ENCODE assay signal across 11 cellular contexts in genomic region chr11:73326929-73327811, GRCh38. TPM values are rescaled to one million over a fixed set of nuclear protein-coding genes. Genes with fewer than 3 reads are reported as not detected.
DNase-seq lines count a peak whose midpoint lies in the region; ATAC-seq and TF ChIP-seq lines count a peak whose summit lies in the region.
"Had no signal": no experiment of that assay in that cellular context is flagged by ENCODE, and none has a peak within 500 bp of the region (broad histone marks: within the 10 kb centered on the region; RNA-seq: fewer than 3 reads in every experiment).

No MANE protein-coding gene starts in this region.

- H3K27ac ChIP-seq in HL-60 (replicated peaks): 0 out of 2 replicates have a peak overlapping the region, but pooled peaks have one; percentile 14
- peak overlapping the region; percentile 37 for H3K27ac ChIP-seq in epithelial cell of prostate

- no peak overlapping the region for H3K4me3 Mint-ChIP-seq in osteocyte (ENCODE audit: unreplicated experiment)
- H3K4me3 Mint-ChIP-seq: H9 had no signal

- H3K36me3 Mint-ChIP-seq in osteocyte (ENCODE audit: unreplicated experiment): peaks cover 5% of the 10 kb centered on the region

- DNase-seq in ELR (ENCODE audit: low read depth) (peak; percentile 60), HL-60 (ENCODE audit: low read depth in 1 of 2, low spot score in 1 of 2) (peak; percentile 43 to 69), epithelial cell of prostate (ENCODE audit: low read depth, low spot score) (no peak), osteocyte (ENCODE audit: extremely low spot score, unreplicated experiment) (no peak)
- DNase-seq: activated T-cell treated with anti-CD3 and anti-CD28 coated beads, Interleukin-2, amount 50 U/mL, for 48 hours; H9; KBM-7 had no signal

- no peaks in the 10 kb centered on the region for H3K9me3 Mint-ChIP-seq in osteocyte (ENCODE audit: unreplicated experiment)
- H3K9me3 Mint-ChIP-seq: H9 had no signal

- H3K27ac Mint-ChIP-seq in osteocyte (ENCODE audit: unreplicated experiment): peak overlapping the region; percentile 67
- H3K27ac Mint-ChIP-seq: H9 had no signal

- ATAC-seq in GM21381 (IDR thresholded peaks at IDR 0.05; ENCODE audit: unreplicated experiment) (no peak), HG03095 (IDR thresholded peaks at IDR 0.05; ENCODE audit: unreplicated experiment) (no peak), GM18511 (IDR thresholded peaks at IDR 0.05; ENCODE audit: unreplicated experiment) (no peak), HG03039 (IDR thresholded peaks at IDR 0.05; ENCODE audit: unreplicated experiment) (no peak)

- no peaks in the 10 kb centered on the region for H3K27me3 ChIP-seq in HL-60 (ENCODE audit: insufficient read depth, poor library complexity, severe bottlenecking)

- H3K4me1 Mint-ChIP-seq in osteocyte (ENCODE audit: unreplicated experiment): peaks cover 90% of the 10 kb centered on the region

- H3K4me3 ChIP-seq in HL-60 (replicated peaks; ENCODE audit: insufficient read depth, low read length): no peak overlapping the region

- H3K27me3 Mint-ChIP-seq in osteocyte (ENCODE audit: unreplicated experiment): no peaks in the 10 kb centered on the region

- TF ChIP-seq CTCF in HL-60 (IDR thresholded peaks at IDR 0.05; ENCODE audit: insufficient read depth, low read length) (no peak), osteocyte (IDR thresholded peaks at IDR 0.05) (no peak)

RNA-seq across cellular contexts. Expression of gene ARHGEF17, which starts 19.1 kb away (rescaled TPM):
- 104 and 105 TPM in 2 replicates for total RNA-seq in osteocyte

RNA-seq across cellular contexts. Expression of gene RELT, which starts 49.0 kb away (rescaled TPM):
- 3.3 and 4.1 TPM in 2 replicates for total RNA-seq in osteocyte

RNA-seq across cellular contexts. Expression of gene P2RY6, which starts 55.0 kb away (rescaled TPM):
- not detected in 2 replicates for total RNA-seq in osteocyte
- total RNA-seq: H9 had no signal

Comparison
In these comparisons a context has a peak if more than half of its experiments do, and no peak if none do; other contexts are left out.
1. DNase-seq: peak in ELR (single experiment) and HL-60 (2 of 2); none in epithelial cell of prostate (single experiment) and osteocyte (single experiment).